11 cellular contexts compared by ENCODE assay signal in genomic region chr4:147482281-147482680, GRCh38. TPM values are rescaled to one million over a fixed set of nuclear protein-coding genes. Genes with fewer than 3 reads are reported as not detected.
DNase-seq lines count a peak whose midpoint lies in the region; ATAC-seq and TF ChIP-seq lines count a peak whose summit lies in the region.
"Had no signal": no experiment of that assay in that cellular context is flagged by ENCODE, and none has a peak within 500 bp of the region (broad histone marks: within the 10 kb centered on the region; RNA-seq: fewer than 3 reads in every experiment).

No MANE protein-coding gene starts in this region.

- no peak for DNase-seq in activated CD4-positive, alpha-beta T cell treated with anti-CD3 and anti-CD28 coated beads for 36 hours
- no peak for DNase-seq in activated CD4-positive, alpha-beta T cell treated with anti-CD3 and anti-CD28 coated beads, Interleukin-2, amount 50 U/mL, for 48 hours
- no peak for DNase-seq in dorsolateral prefrontal cortex
- DNase-seq in lower lobe of right lung = no peak
- DNase-seq in suprapubic skin (ENCODE audit: low spot score in 2 of 2) = no peak
- DNase-seq: 8988T; activated CD8-positive, alpha-beta T cell treated with anti-CD3 and anti-CD28 coated beads for 36 hours; amygdala had no signal

- H3K9me3 ChIP-seq in lower lobe of right lung = no peaks in the 10 kb centered on the region
- H3K9me3 ChIP-seq in suprapubic skin = no peaks in the 10 kb centered on the region

- H3K4me3 ChIP-seq in dorsolateral prefrontal cortex (peak overlapping the region in 35 of 59 donors; percentile 0 to 72 (median 58)), lower lobe of right lung (peak overlapping the region; percentile 58), suprapubic skin (peak overlapping the region; percentile 64)

- H3K36me3 Mint-ChIP-seq in activated CD4-positive, alpha-beta T cell treated with anti-CD3 and anti-CD28 coated beads for 36 hours (ENCODE audit: low read depth) = no peaks in the 10 kb centered on the region

- H3K27me3 ChIP-seq in dorsolateral prefrontal cortex = peaks cover 0 to 25% (median 4%) of the 10 kb centered on the region in 45 donors
- H3K27me3 ChIP-seq in lower lobe of right lung (ENCODE audit: low read depth) = peaks cover 16% of the 10 kb centered on the region
- H3K27me3 ChIP-seq in suprapubic skin = peaks cover 9% of the 10 kb centered on the region

- intact Hi-C loops in activated CD4-positive, alpha-beta T cell treated with anti-CD3 and anti-CD28 coated beads for 36 hours (cut with DNase I, micrococcal nuclease) = no loop called here
- intact Hi-C loops in dorsolateral prefrontal cortex (cut with DNase I) (no loop called here), lower lobe of right lung (cut with DNase I) (no loop called here)

- no peaks in the 10 kb centered on the region for H3K9me3 Mint-ChIP-seq in activated CD4-positive, alpha-beta T cell treated with anti-CD3 and anti-CD28 coated beads for 36 hours (ENCODE audit: low read depth)
- H3K9me3 Mint-ChIP-seq: activated CD8-positive, alpha-beta T cell treated with anti-CD3 and anti-CD28 coated beads for 36 hours had no signal

- peak; percentile 39 for ATAC-seq in activated CD4-positive, alpha-beta T cell treated with anti-CD3 and anti-CD28 coated beads for 36 hours
- ATAC-seq in lower lobe of right lung (no peak), GM18517 (IDR thresholded peaks at IDR 0.05; ENCODE audit: unreplicated experiment) (no peak), GM21360 (IDR thresholded peaks at IDR 0.05; ENCODE audit: unreplicated experiment) (no peak), HG02642 (IDR thresholded peaks at IDR 0.05; ENCODE audit: poor library complexity, unreplicated experiment) (no peak)
- ATAC-seq: activated CD8-positive, alpha-beta T cell treated with anti-CD3 and anti-CD28 coated beads for 36 hours had no signal

- H3K36me3 ChIP-seq in lower lobe of right lung (no peaks in the 10 kb centered on the region), suprapubic skin (no peaks in the 10 kb centered on the region)

- H3K4me3 Mint-ChIP-seq in activated CD4-positive, alpha-beta T cell treated with anti-CD3 and anti-CD28 coated beads for 36 hours = no peak overlapping the region
- H3K4me3 Mint-ChIP-seq: activated CD8-positive, alpha-beta T cell treated with anti-CD3 and anti-CD28 coated beads for 36 hours had no signal

- no peak for TF ChIP-seq CTCF in dorsolateral prefrontal cortex (IDR thresholded peaks at IDR 0.05 in 54 of 56, conservative IDR thresholded peaks at IDR 0.05 in 2 of 56; ENCODE audit: low read depth in 1 of 56, partially characterized antibody in 56 of 56)
- TF ChIP-seq CTCF in lower lobe of right lung (IDR thresholded peaks at IDR 0.05) = no peak
- no peak for TF ChIP-seq CTCF in suprapubic skin (IDR thresholded peaks at IDR 0.05)

- POLR2A ChIA-PET in activated CD4-positive, alpha-beta T cell treated with anti-CD3 and anti-CD28 coated beads for 36 hours (lab: Charles Lee) = no interaction called here

- CTCF ChIA-PET in activated CD4-positive, alpha-beta T cell treated with anti-CD3 and anti-CD28 coated beads for 36 hours (lab: Charles Lee) = no interaction called here

- no peak for TF ChIP-seq POLR2A in suprapubic skin (IDR thresholded peaks at IDR 0.05)

- H3K4me1 Mint-ChIP-seq in activated CD4-positive, alpha-beta T cell treated with anti-CD3 and anti-CD28 coated beads for 36 hours = peaks cover 7% of the 10 kb centered on the region

- H3K27ac ChIP-seq in dorsolateral prefrontal cortex (peak overlapping the region in 4 of 59 donors; percentile 7 to 62 (median 26)), lower lobe of right lung (peak overlapping the region; percentile 75), suprapubic skin (no peak overlapping the region)

- no peak overlapping the region for H3K27ac Mint-ChIP-seq in activated CD4-positive, alpha-beta T cell treated with anti-CD3 and anti-CD28 coated beads for 36 hours
- H3K27ac Mint-ChIP-seq: activated CD8-positive, alpha-beta T cell treated with anti-CD3 and anti-CD28 coated beads for 36 hours had no signal

- peaks cover 35% of the 10 kb centered on the region for H3K27me3 Mint-ChIP-seq in activated CD4-positive, alpha-beta T cell treated with anti-CD3 and anti-CD28 coated beads for 36 hours

- TF ChIP-seq EP300 in suprapubic skin (IDR thresholded peaks at IDR 0.05) = no peak

- 50% methylated on average over 2 of the region's 2 CpGs for WGBS in suprapubic skin

- H3K4me1 ChIP-seq in lower lobe of right lung (no peaks in the 10 kb centered on the region), suprapubic skin (peaks cover 29% of the 10 kb centered on the region)

RNA-seq across cellular contexts. Expression of gene EDNRA, which starts 1.4 kb away (rescaled TPM):
- total RNA-seq in activated CD4-positive, alpha-beta T cell treated with anti-CD3 and anti-CD28 coated beads for 36 hours = not detected
- 1 to 10 TPM; 1.4 to 7.4 (median 4.0) TPM for total RNA-seq in dorsolateral prefrontal cortex
- total RNA-seq in lower lobe of right lung = 25.7 TPM
- 1 to 10 TPM; 4.0 to 6.0 (median 4.4) TPM for total RNA-seq in suprapubic skin
- total RNA-seq: activated CD8-positive, alpha-beta T cell treated with anti-CD3 and anti-CD28 coated beads for 36 hours had no signal
